Comparison of ENCODE assay signal across 8 cellular contexts in the genomic region with DNA sequence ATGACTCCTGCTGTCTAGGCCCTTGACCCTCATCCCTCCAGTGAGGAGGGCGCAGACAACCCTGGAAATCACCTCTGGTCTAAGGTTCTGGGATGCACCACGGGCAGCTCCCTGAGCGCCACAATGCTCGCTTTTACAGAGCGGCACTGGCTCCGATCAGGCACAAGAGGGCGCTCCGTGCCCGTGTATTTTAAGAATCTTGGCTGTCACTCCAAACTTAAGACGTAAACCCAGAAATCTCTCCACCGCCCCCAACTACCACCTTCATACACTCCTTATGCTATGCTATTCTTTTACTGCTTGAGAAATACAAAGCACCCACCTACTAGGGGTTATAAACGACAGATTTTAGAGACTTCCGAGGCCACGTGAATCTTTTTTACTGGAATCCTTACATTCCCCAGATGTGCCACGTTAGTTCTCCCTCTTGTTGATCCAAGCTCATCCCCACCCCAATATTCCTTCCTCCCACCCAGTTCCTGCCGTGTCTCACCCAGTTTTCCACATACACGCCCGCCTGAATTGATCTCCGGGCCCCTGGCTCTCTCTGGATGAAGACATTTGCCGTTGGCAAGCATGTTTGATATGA.
A peak's percentile ranks its signal among the peaks of the same experiment; 100 is the strongest.
DNase-seq lines count a peak whose midpoint lies in the region; ATAC-seq and TF ChIP-seq lines count a peak whose summit lies in the region.

No MANE protein-coding gene starts in this region.

- peak; percentile 10 for DNase-seq in stimulated activated CD4-positive, alpha-beta T cell treated with anti-CD3 and anti-CD28 coated beads, Interleukin-12 subunit alpha, Interleukin-12 subunit beta, amount 100 ng/mL, for 4 hours
- no peak for DNase-seq in stimulated activated CD4-positive, alpha-beta T cell treated with anti-CD3 and anti-CD28 coated beads, Interleukin-4, amount 100 ng/mL, for 4 hours
- DNase-seq in NOMO-1 treated with DMSO at 0.1 percent for 48 hours (lab: John Stamatoyannopoulos, UW; ENCODE audit: unreplicated experiment) = peak; percentile 36
- DNase-seq in cerebellar cortex (ENCODE audit: low spot score) = peak; percentile 63
- no peak for DNase-seq in right lobe of liver
- DNase-seq in NCI-H128 (lab: John Stamatoyannopoulos, UW; ENCODE audit: unreplicated experiment) = no peak
- DNase-seq in cortex of kidney (lab: John Stamatoyannopoulos, UW) = no peak

- no peaks in the 10 kb centered on the region for H3K9me3 ChIP-seq in right lobe of liver

- H3K4me3 ChIP-seq in right lobe of liver = no peak overlapping the region

- TF ChIP-seq POLR2A in right lobe of liver (IDR thresholded peaks at IDR 0.05) = no peak

- H3K36me3 ChIP-seq in right lobe of liver = no peaks in the 10 kb centered on the region

- H3K4me1 ChIP-seq in right lobe of liver = no peaks in the 10 kb centered on the region

- ATAC-seq in HG02981 (IDR thresholded peaks at IDR 0.05; ENCODE audit: unreplicated experiment) = peak; percentile 38
- ATAC-seq in right lobe of liver = peak; percentile 42 to 64 (median 58)

- no peak overlapping the region for H3K27ac ChIP-seq in right lobe of liver

- WGBS in right lobe of liver (ENCODE audit: insufficient coverage, low coverage, low lambda C conversion rate, missing lambda C conversion rate) = 22% methylated on average over 14 of the region's 20 CpGs

- no peaks in the 10 kb centered on the region for H3K27me3 ChIP-seq in right lobe of liver

- intact Hi-C loops in right lobe of liver (cut with DNase I) = no loop called here

- peak; percentile 45 to 73 (median 70) for TF ChIP-seq CTCF in right lobe of liver (IDR thresholded peaks at IDR 0.05)

Comparison
In these comparisons a context has a peak if more than half of its experiments do, and no peak if none do; other contexts are left out.
1. DNase-seq: peak in stimulated activated CD4-positive, alpha-beta T cell treated with anti-CD3 and anti-CD28 coated beads, Interleukin-12 subunit alpha, Interleukin-12 subunit beta, amount 100 ng/mL, for 4 hours (single experiment), NOMO-1 treated with DMSO at 0.1 percent for 48 hours (single experiment) and cerebellar cortex (single experiment); none in stimulated activated CD4-positive, alpha-beta T cell treated with anti-CD3 and anti-CD28 coated beads, Interleukin-4, amount 100 ng/mL, for 4 hours (0 of 2), right lobe of liver (0 of 3), NCI-H128 (single experiment) and cortex of kidney (single experiment).